ENCODE assay signal across 13 cellular contexts in genomic region chr11:76248210-76248609, GRCh38. TPM values are rescaled to one million over a fixed set of nuclear protein-coding genes. Genes with fewer than 3 reads are reported as not detected.
A peak's percentile ranks its signal among the peaks of the same experiment; 100 is the strongest.
DNase-seq lines count a peak whose midpoint lies in the region; ATAC-seq and TF ChIP-seq lines count a peak whose summit lies in the region.
"Had no signal": no experiment of that assay in that cellular context is flagged by ENCODE, and none has a peak within 500 bp of the region (broad histone marks: within the 10 kb centered on the region; RNA-seq: fewer than 3 reads in every experiment).

No MANE protein-coding gene starts in this region.

- H3K4me1 Mint-ChIP-seq in T-helper 17 cell, result peaks cover 10% of the 10 kb centered on the region
- H3K4me1 Mint-ChIP-seq: activated naive CD4-positive, alpha-beta T cell treated with anti-CD3 and anti-CD28 coated beads, Interleukin-2, amount 10 ng/mL, durations not matched to agents 7 days and 5 days; CD8-positive, alpha-beta memory T cell had no signal

- H4K20me1 ChIP-seq in PC-9 (ENCODE audit: insufficient read depth), result no peaks in the 10 kb centered on the region

- intact Hi-C loops in PC-9 (cut with micrococcal nuclease; ENCODE audit: unreplicated experiment), result no loop called here

- no peaks in the 10 kb centered on the region for H3K36me3 ChIP-seq in PC-9 (ENCODE audit: low read depth)

- TF ChIP-seq CTCF in PC-9 (conservative IDR thresholded peaks at IDR 0.05) (peak; percentile 47), fibroblast of pulmonary artery (IDR thresholded peaks at IDR 0.05; ENCODE audit: low read length, missing control alignments) (peak; percentile 31)

- no peaks in the 10 kb centered on the region for H3K4me1 ChIP-seq in PC-9 (replicated peaks; ENCODE audit: insufficient read depth)

- H3K27me3 ChIP-seq in PC-9 (ENCODE audit: insufficient read depth, low read depth), result peaks cover 41% of the 10 kb centered on the region

- no TSS peak for BruUV-seq in PC-9 (replicated peaks; lab: Mats Ljungman, UMichigan)

- H3K4me3 Mint-ChIP-seq in T-helper 17 cell, result no peak overlapping the region
- H3K4me3 Mint-ChIP-seq: activated naive CD4-positive, alpha-beta T cell treated with anti-CD3 and anti-CD28 coated beads, Interleukin-2, amount 10 ng/mL, durations not matched to agents 7 days and 5 days; CD8-positive, alpha-beta memory T cell had no signal

- CTCF ChIA-PET in PC-9 (lab: Charles Lee), result no interaction called here

- H2AFZ ChIP-seq in PC-9, result no peak overlapping the region

- no peaks in the 10 kb centered on the region for H3F3A ChIP-seq in PC-9 (ENCODE audit: insufficient read depth, low read depth)

- H3K27me3 Mint-ChIP-seq in T-helper 17 cell, result peaks cover 15% of the 10 kb centered on the region

- no peak for ATAC-seq in GM21576 (IDR thresholded peaks at IDR 0.05; ENCODE audit: unreplicated experiment)
- ATAC-seq in T-helper 17 cell, result no peak
- ATAC-seq: psoas muscle had no signal

- no peaks in the 10 kb centered on the region for H3K79me2 ChIP-seq in PC-9 (ENCODE audit: low read depth)

- H3K9me3 ChIP-seq in PC-9 (ENCODE audit: insufficient read depth, low read depth) (peaks cover 3% of the 10 kb centered on the region; the same call in 1 of the 2 replicates), T-helper 17 cell (ENCODE audit: control insufficient read depth, low read length, poor library complexity, severe bottlenecking) (no peaks in the 10 kb centered on the region)
- H3K9me3 ChIP-seq: psoas muscle had no signal

- no peak overlapping the region for H3K27ac Mint-ChIP-seq in T-helper 17 cell
- H3K27ac Mint-ChIP-seq: activated naive CD4-positive, alpha-beta T cell treated with anti-CD3 and anti-CD28 coated beads, Interleukin-2, amount 10 ng/mL, durations not matched to agents 7 days and 5 days; CD8-positive, alpha-beta memory T cell had no signal

- H3K4me2 ChIP-seq in PC-9, result no peak overlapping the region

- POLR2A ChIA-PET in PC-9 (lab: Charles Lee; ENCODE audit: unreplicated experiment), result no interaction called here

- no peak overlapping the region for H3K4me3 ChIP-seq in PC-9
- H3K4me3 ChIP-seq in fibroblast of pulmonary artery (replicated peaks; ENCODE audit: low read depth, low read length), result no peak overlapping the region
- H3K4me3 ChIP-seq: psoas muscle had no signal

- no peak overlapping the region for H3K27ac ChIP-seq in PC-9
- H3K27ac ChIP-seq: psoas muscle had no signal

- peaks cover 2% of the 10 kb centered on the region for H3K36me3 Mint-ChIP-seq in T-helper 17 cell (ENCODE audit: low read depth)
- H3K36me3 Mint-ChIP-seq: activated naive CD4-positive, alpha-beta T cell treated with anti-CD3 and anti-CD28 coated beads, Interleukin-2, amount 10 ng/mL, durations not matched to agents 7 days and 5 days; CD8-positive, alpha-beta memory T cell had no signal

- no peaks in the 10 kb centered on the region for H3K9me2 ChIP-seq in PC-9 (ENCODE audit: insufficient read depth)

- peak; percentile 17 for DNase-seq in stimulated activated CD4-positive, alpha-beta T cell treated with anti-CD3 and anti-CD28 coated beads, Interleukin-15, amount 100 ng/mL, for 24 hours
- DNase-seq in stimulated activated CD4-positive, alpha-beta T cell treated with anti-CD3 and anti-CD28 coated beads, Interleukin-12 subunit alpha, Interleukin-12 subunit beta, amount 100 ng/mL, for 4 hours, result no peak
- DNase-seq in PC-9, result no peak
- peak; percentile 13 for DNase-seq in fibroblast of pulmonary artery (ENCODE audit: low read depth)
- no peak for DNase-seq in T-helper 17 cell
- no peak for DNase-seq in OCI-M2 (lab: John Stamatoyannopoulos, UW; ENCODE audit: unreplicated experiment)
- no peak for DNase-seq in amniotic stem cell (lab: John Stamatoyannopoulos, UW)
- DNase-seq: activated naive CD4-positive, alpha-beta T cell treated with anti-CD3 and anti-CD28 coated beads, Interleukin-2, amount 10 ng/mL, durations not matched to agents 7 days and 5 days; CD8-positive, alpha-beta memory T cell; NCI-H524 treated with DMSO at 0.1 percent for 48 hours had no signal

RNA-seq across cellular contexts. Expression of gene WNT11, which starts 41.9 kb away (rescaled TPM):
- total RNA-seq in PC-9 (2021) (3.2 TPM in 1 of 2 replicates, not detected in the other), T-helper 17 cell (1 to 10 TPM in 1 of 2 donors, under 1 TPM in 1; 0.57 to 2.1 TPM)
- total RNA-seq: HT1080 had no signal

Comparison
In these comparisons a context has a peak if more than half of its experiments do, and no peak if none do; other contexts are left out.
1. DNase-seq: peak in stimulated activated CD4-positive, alpha-beta T cell treated with anti-CD3 and anti-CD28 coated beads, Interleukin-15, amount 100 ng/mL, for 24 hours (single experiment) and fibroblast of pulmonary artery (single experiment); none in stimulated activated CD4-positive, alpha-beta T cell treated with anti-CD3 and anti-CD28 coated beads, Interleukin-12 subunit alpha, Interleukin-12 subunit beta, amount 100 ng/mL, for 4 hours (single experiment), PC-9 (0 of 2), T-helper 17 cell (0 of 3), OCI-M2 (single experiment) and amniotic stem cell (single experiment).